ENCODE assay signal across 17 cellular contexts in genomic region chr12:82833461-82833860, GRCh38.
DNase-seq lines count a peak whose midpoint lies in the region; ATAC-seq, FAIRE-seq and TF ChIP-seq lines count a peak whose summit lies in the region.
"Had no signal": no experiment of that assay in that cellular context is flagged by ENCODE, and none has a peak within 500 bp of the region (broad histone marks: within the 10 kb centered on the region; RNA-seq: fewer than 3 reads in every experiment).

No MANE protein-coding gene starts in this region.

- no peak for TF ChIP-seq CTCF in fibroblast of mammary gland (conservative IDR thresholded peaks at IDR 0.05; ENCODE audit: control insufficient read depth, insufficient read depth, low read depth, low read length)

- H3K4me3 ChIP-seq in adipocyte (ENCODE audit: low read length), result no peak overlapping the region
- no peak overlapping the region for H3K4me3 ChIP-seq in fibroblast of mammary gland (ENCODE audit: control insufficient read depth, low read depth, low read length)
- H3K4me3 ChIP-seq: BLaER1 treated with 17β-estradiol and CSF1 and Interleukin-3, amounts not matched to agents 10 nM and 100 nM; K562 had no signal

- no peaks in the 10 kb centered on the region for H3K9me3 ChIP-seq in adipocyte (ENCODE audit: control insufficient read depth, low read length)
- H3K9me3 ChIP-seq: BLaER1 treated with 17β-estradiol and CSF1 and Interleukin-3, amounts not matched to agents 10 nM and 100 nM had no signal

- FAIRE-seq in H54 (lab: Jason Lieb, UNC), result no peak
- FAIRE-seq: A204.1, G401.6, K562 had no signal

- H3K36me3 ChIP-seq in adipocyte (ENCODE audit: control insufficient read depth, insufficient read depth, low read length, severe bottlenecking), result no peaks in the 10 kb centered on the region
- H3K36me3 ChIP-seq: BLaER1 treated with 17β-estradiol and CSF1 and Interleukin-3, amounts not matched to agents 10 nM and 100 nM had no signal

- H3K9ac ChIP-seq in adipocyte (ENCODE audit: low read length), result no peak overlapping the region
- H3K9ac ChIP-seq: BLaER1 treated with 17β-estradiol and CSF1 and Interleukin-3, amounts not matched to agents 10 nM and 100 nM had no signal

- peak overlapping the region; percentile 8 for H3K27ac ChIP-seq in substantia nigra (ENCODE audit: low read depth, low read length, poor library complexity, severe bottlenecking)
- H3K27ac ChIP-seq: BLaER1 treated with 17β-estradiol and CSF1 and Interleukin-3, amounts not matched to agents 10 nM and 100 nM had no signal

- H3K4me1 ChIP-seq in adipocyte (ENCODE audit: control insufficient read depth, insufficient read depth, low read length), result peaks cover 26% of the 10 kb centered on the region

- H3K27me3 ChIP-seq in adipocyte (replicated peaks; ENCODE audit: control insufficient read depth, insufficient read depth, low read length), result no peaks in the 10 kb centered on the region
- H3K27me3 ChIP-seq: BLaER1 treated with 17β-estradiol and CSF1 and Interleukin-3, amounts not matched to agents 10 nM and 100 nM had no signal

- TF ChIP-seq POLR2A in H54 (IDR thresholded peaks at IDR 0.05; ENCODE audit: low read depth, low read length), result no peak

- ATAC-seq in HG02763 (IDR thresholded peaks at IDR 0.05; ENCODE audit: unreplicated experiment), result no peak
- ATAC-seq: K562 had no signal

- peak; percentile 24 for DNase-seq in GM03348 (ENCODE audit: low spot score)
- peak; percentile 6 for DNase-seq in adipocyte (ENCODE audit: low read depth)
- DNase-seq in fibroblast of mammary gland (ENCODE audit: low read depth), result peak; percentile 21
- DNase-seq in substantia nigra (lab: John Stamatoyannopoulos, UW), result no peak
- DNase-seq in H54 (ENCODE audit: insufficient read length, low spot score), result no peak
- DNase-seq in middle frontal gyrus (ENCODE audit: extremely low spot score, low spot score), result no peak
- DNase-seq: AML-193; Calu3; CD4-positive, CD25-positive, alpha-beta regulatory T cell; DMS79 treated with DMSO at 0.1 percent for 48 hours; EL; H7 had no signal

Comparison
In these comparisons a context has a peak if more than half of its experiments do, and no peak if none do; other contexts are left out.
1. DNase-seq: peak in GM03348 (single experiment), adipocyte (single experiment) and fibroblast of mammary gland (single experiment); none in substantia nigra (0 of 49), H54 (single experiment) and middle frontal gyrus (single experiment).